Comparison of ENCODE assay signal across 8 cellular contexts in genomic region chr2:162343824-162344616, GRCh38. TPM values are rescaled to one million over a fixed set of nuclear protein-coding genes. Genes with fewer than 3 reads are reported as not detected.
DNase-seq lines count a peak whose midpoint lies in the region; ATAC-seq and TF ChIP-seq lines count a peak whose summit lies in the region.

Gene GCA, plus strand, starts transcription at chr2:162344132. Its CDS starts 117 bp downstream, at chr2:162344249.

- peak within 1 kb of the TSS; percentile 38 to 92 (median 78); a peak in 21 of 22 replicates for H3K27ac ChIP-seq in BLaER1 treated with 17β-estradiol and CSF1 and Interleukin-3, amounts not matched to agents 10 nM and 100 nM
- H3K27ac ChIP-seq in dorsolateral prefrontal cortex = peak within 1 kb of the TSS; percentile 43 to 97 (median 92)
- H3K27ac ChIP-seq in liver (ENCODE audit: low read depth in 1 of 2, low read length in 2 of 2) = peak within 1 kb of the TSS; percentile 56 to 83

- H3K36me3 Mint-ChIP-seq in activated CD8-positive, alpha-beta T cell treated with anti-CD3 and anti-CD28 coated beads for 36 hours (ENCODE audit: low read depth) = peaks cover 1% of the 10 kb centered on the region

- peaks cover 7 to 35% (median 14%) of the 10 kb centered on the region in 10 experiments; a peak in 14 of 20 replicates for H3K4me1 ChIP-seq in BLaER1 treated with 17β-estradiol and CSF1 and Interleukin-3, amounts not matched to agents 10 nM and 100 nM
- peaks cover 3 to 10% (median 4%) of the 10 kb centered on the region in 4 donors for H3K4me1 ChIP-seq in liver (ENCODE audit: control insufficient read depth in 4 of 4, insufficient read depth in 4 of 4, low read length in 3 of 4)

- POLR2A ChIA-PET in activated CD8-positive, alpha-beta T cell treated with anti-CD3 and anti-CD28 coated beads for 36 hours (lab: Charles Lee) = interaction anchor here (1.0 kb wide), 1 partner anchor 194 kb away, joined by 3 read pairs; no protein-coding TSS in a partner anchor

- no peaks in the 10 kb centered on the region for H4K20me1 ChIP-seq in BLaER1 treated with 17β-estradiol and CSF1 and Interleukin-3, amounts not matched to agents 10 nM and 100 nM

- no peaks in the 10 kb centered on the region for H3K9me3 Mint-ChIP-seq in activated CD8-positive, alpha-beta T cell treated with anti-CD3 and anti-CD28 coated beads for 36 hours

- H3K4me3 Mint-ChIP-seq in activated CD8-positive, alpha-beta T cell treated with anti-CD3 and anti-CD28 coated beads for 36 hours = peak within 1 kb of the TSS; percentile 83

- peak in 1 of 2 donors; percentile 42 for TF ChIP-seq RAD21 in liver (IDR thresholded peaks at IDR 0.05)

- peak within 1 kb of the TSS; percentile 69 to 93 (median 80) for H3K4me2 ChIP-seq in BLaER1 treated with 17β-estradiol and CSF1 and Interleukin-3, amounts not matched to agents 10 nM and 100 nM

- peak within 1 kb of the TSS; percentile 70 to 89 (median 78) for H3K9ac ChIP-seq in BLaER1 treated with 17β-estradiol and CSF1 and Interleukin-3, amounts not matched to agents 10 nM and 100 nM
- peak within 1 kb of the TSS; percentile 1 to 57 for H3K9ac ChIP-seq in liver (ENCODE audit: low read depth in 1 of 2, low read length in 2 of 2)

- peak within 1 kb of the TSS; percentile 63 to 84 (median 74) for H3K4me3 ChIP-seq in BLaER1 treated with 17β-estradiol and CSF1 and Interleukin-3, amounts not matched to agents 10 nM and 100 nM
- H3K4me3 ChIP-seq in dorsolateral prefrontal cortex (peak within 1 kb of the TSS; percentile 47 to 95 (median 84)), liver (ENCODE audit: low read depth in 1 of 3, low read length in 3 of 3) (peak within 1 kb of the TSS; percentile 68 to 97 (median 78))

- no peaks in the 10 kb centered on the region; a peak in 1 of 22 replicates for H3K36me3 ChIP-seq in BLaER1 treated with 17β-estradiol and CSF1 and Interleukin-3, amounts not matched to agents 10 nM and 100 nM
- H3K36me3 ChIP-seq in liver (ENCODE audit: control insufficient read depth in 4 of 4, insufficient read depth in 3 of 4, low read depth in 1 of 4, low read length in 3 of 4) = no peaks in the 10 kb centered on the region

- H3K4me1 Mint-ChIP-seq in activated CD8-positive, alpha-beta T cell treated with anti-CD3 and anti-CD28 coated beads for 36 hours (ENCODE audit: low read depth) = peaks cover 9% of the 10 kb centered on the region

- no peak for TF ChIP-seq CTCF in activated CD8-positive, alpha-beta T cell treated with anti-CD3 and anti-CD28 coated beads for 36 hours (IDR thresholded peaks at IDR 0.05)
- TF ChIP-seq CTCF in dorsolateral prefrontal cortex (IDR thresholded peaks at IDR 0.05 in 54 of 56, conservative IDR thresholded peaks at IDR 0.05 in 2 of 56; ENCODE audit: low read depth in 1 of 56, partially characterized antibody in 56 of 56) (peak in 35 of 56 donors; percentile 7 to 59 (median 29)), liver (IDR thresholded peaks at IDR 0.05; ENCODE audit: low read depth, low read length, missing input control) (no peak)

- no peaks in the 10 kb centered on the region for H3K27me3 Mint-ChIP-seq in activated CD8-positive, alpha-beta T cell treated with anti-CD3 and anti-CD28 coated beads for 36 hours

- WGBS in liver = under 1% methylated on average over 57 of the region's 57 CpGs

- peaks cover 0 to 4% (median 0%) of the 10 kb centered on the region in 11 experiments; a peak in 3 of 22 replicates for H3K9me3 ChIP-seq in BLaER1 treated with 17β-estradiol and CSF1 and Interleukin-3, amounts not matched to agents 10 nM and 100 nM (replicated peaks in 1 of 11)
- H3K9me3 ChIP-seq in liver (ENCODE audit: control insufficient read depth in 4 of 4, low read length in 3 of 4) = no peaks in the 10 kb centered on the region

- intact Hi-C loops in activated CD8-positive, alpha-beta T cell treated with anti-CD3 and anti-CD28 coated beads for 36 hours (cut with micrococcal nuclease) = no loop called here
- intact Hi-C loops in dorsolateral prefrontal cortex (cut with DNase I) = no loop called here

- DNase-seq in NCI-H82 (lab: John Stamatoyannopoulos, UW) (peak; percentile 84), dorsolateral prefrontal cortex (peak; percentile 96 to 99 (median 98))
- peak; percentile 99 for DNase-seq in activated CD8-positive, alpha-beta T cell treated with anti-CD3 and anti-CD28 coated beads for 36 hours
- DNase-seq in stimulated activated CD4-positive, alpha-beta T cell treated with anti-CD3 and anti-CD28 coated beads, Interleukin-4, amount 100 ng/mL, for 1 hour = peak; percentile 99

- no peaks in the 10 kb centered on the region for H3K27me3 ChIP-seq in BLaER1 treated with 17β-estradiol and CSF1 and Interleukin-3, amounts not matched to agents 10 nM and 100 nM
- no peaks in the 10 kb centered on the region for H3K27me3 ChIP-seq in dorsolateral prefrontal cortex
- no peaks in the 10 kb centered on the region for H3K27me3 ChIP-seq in liver (ENCODE audit: control insufficient read depth in 4 of 4, insufficient read depth in 4 of 4, low read length in 3 of 4)

- CTCF ChIA-PET in activated CD8-positive, alpha-beta T cell treated with anti-CD3 and anti-CD28 coated beads for 36 hours (lab: Charles Lee) = interaction anchor here (1.2 to 2.0 kb wide), 3 partner anchors 9 to 123 kb away, joined by 3 to 10 read pairs (median 3); no protein-coding TSS in a partner anchor

- peak; percentile 97 for ATAC-seq in GM19351 (IDR thresholded peaks at IDR 0.05; ENCODE audit: unreplicated experiment)
- ATAC-seq in HG03520 (IDR thresholded peaks at IDR 0.05; ENCODE audit: unreplicated experiment) = peak; percentile 99
- peak; percentile 98 for ATAC-seq in activated CD8-positive, alpha-beta T cell treated with anti-CD3 and anti-CD28 coated beads for 36 hours

- H3K27ac Mint-ChIP-seq in activated CD8-positive, alpha-beta T cell treated with anti-CD3 and anti-CD28 coated beads for 36 hours = peak within 1 kb of the TSS; percentile 71

TF ChIP-seq in liver, 16 proteins besides CTCF, POLR2A, EP300 and RAD21:
- no peak for TF ChIP-seq HNF4G (IDR thresholded peaks at IDR 0.05)
- peak; percentile 18 to 22 for TF ChIP-seq HNF4A (conservative IDR thresholded peaks at IDR 0.05)
- peak; percentile 80 for TF ChIP-seq SP1 (IDR thresholded peaks at IDR 0.05)
- no peak for TF ChIP-seq JUND (IDR thresholded peaks at IDR 0.05)
- TF ChIP-seq RXRA (IDR thresholded peaks at IDR 0.05) = peak; percentile 20 to 37
- peak in 1 of 2 donors; percentile 23 for TF ChIP-seq EGR1 (IDR thresholded peaks at IDR 0.05; ENCODE audit: low read depth in 2 of 2)
- no peak for TF ChIP-seq NR2F2 (IDR thresholded peaks at IDR 0.05)
- TF ChIP-seq YY1 (IDR thresholded peaks at IDR 0.05) = peak; percentile 44
- TF ChIP-seq TAF1 (conservative IDR thresholded peaks at IDR 0.05) = no peak
- TF ChIP-seq ZBTB33 (IDR thresholded peaks at IDR 0.05) = peak; percentile 98
- TF ChIP-seq GABPA (IDR thresholded peaks at IDR 0.05 in 1 of 2, conservative IDR thresholded peaks at IDR 0.05 in 1 of 2) = no peak

RNA-seq across cellular contexts. Expression of gene GCA, which starts in this region (rescaled TPM):
- 10 to 100 TPM; 23.4 to 25.2 TPM for total RNA-seq in activated CD8-positive, alpha-beta T cell treated with anti-CD3 and anti-CD28 coated beads for 36 hours
- total RNA-seq in dorsolateral prefrontal cortex = 10 to 100 TPM; 12.4 to 77.9 (median 44.5) TPM
- 10 to 100 TPM; 23.4 to 45.2 TPM for total RNA-seq in liver
- polyA plus RNA-seq in liver = 10 to 100 TPM in 1 of 2 donors, 1 to 10 TPM in 1; 9.7 to 12.9 TPM

Comparison
In these comparisons a context has a peak if more than half of its experiments do, and no peak if none do; other contexts are left out.
1. Peak in every context shown above with its lines: DNase-seq, ATAC-seq, H3K4me3 ChIP-seq and H3K27ac ChIP-seq.
2. CTCF ChIP-seq: peak in dorsolateral prefrontal cortex (35 of 56); none in activated CD8-positive, alpha-beta T cell treated with anti-CD3 and anti-CD28 coated beads for 36 hours (single experiment) and liver (single experiment).